8 cellular contexts compared by ENCODE assay signal in the genomic region with DNA sequence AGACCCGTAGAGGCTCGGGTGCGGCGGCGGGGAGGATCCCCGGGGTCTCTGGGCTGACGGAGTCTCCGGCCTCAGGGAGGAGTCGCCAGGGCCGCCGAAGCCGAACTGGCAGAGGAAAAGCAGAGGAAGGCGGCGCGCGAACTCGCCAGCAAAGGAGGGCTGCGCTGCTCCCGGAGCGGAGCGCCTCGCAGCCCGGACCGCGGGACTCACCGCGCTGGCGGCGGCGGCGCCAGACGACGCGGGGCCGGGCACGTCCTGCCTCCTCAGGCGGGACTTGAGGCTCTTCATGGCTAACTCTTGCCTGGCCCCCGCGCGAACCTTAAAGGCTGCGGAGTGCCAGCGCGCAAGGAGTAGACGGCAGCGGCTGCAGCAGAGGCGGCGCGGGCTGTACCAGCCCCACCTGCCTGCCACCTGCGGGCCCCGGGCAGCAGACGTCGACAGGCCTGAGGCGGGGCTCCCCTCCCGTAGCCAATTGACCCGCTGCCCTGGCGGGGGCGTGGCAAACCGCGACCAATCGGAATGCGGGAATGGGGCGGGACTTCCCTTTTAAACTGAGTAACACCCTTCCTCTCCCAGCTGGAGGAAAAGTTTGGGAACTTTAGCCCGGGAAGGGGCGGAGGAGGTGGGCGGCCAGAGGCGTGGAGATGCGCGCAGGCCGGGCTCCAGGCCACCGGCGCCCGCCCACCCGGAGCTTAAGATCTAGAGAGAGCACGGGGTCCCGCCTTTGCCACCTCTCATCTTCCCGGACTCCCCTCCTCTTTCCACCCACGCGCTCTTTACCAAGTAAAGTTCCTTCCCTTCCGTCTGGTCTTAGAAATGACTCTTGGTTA. TPM values are rescaled to one million over a fixed set of nuclear protein-coding genes. Genes with fewer than 3 reads are reported as not detected.
DNase-seq lines count a peak whose midpoint lies in the region; ATAC-seq and TF ChIP-seq lines count a peak whose summit lies in the region.

A gene with protein sequence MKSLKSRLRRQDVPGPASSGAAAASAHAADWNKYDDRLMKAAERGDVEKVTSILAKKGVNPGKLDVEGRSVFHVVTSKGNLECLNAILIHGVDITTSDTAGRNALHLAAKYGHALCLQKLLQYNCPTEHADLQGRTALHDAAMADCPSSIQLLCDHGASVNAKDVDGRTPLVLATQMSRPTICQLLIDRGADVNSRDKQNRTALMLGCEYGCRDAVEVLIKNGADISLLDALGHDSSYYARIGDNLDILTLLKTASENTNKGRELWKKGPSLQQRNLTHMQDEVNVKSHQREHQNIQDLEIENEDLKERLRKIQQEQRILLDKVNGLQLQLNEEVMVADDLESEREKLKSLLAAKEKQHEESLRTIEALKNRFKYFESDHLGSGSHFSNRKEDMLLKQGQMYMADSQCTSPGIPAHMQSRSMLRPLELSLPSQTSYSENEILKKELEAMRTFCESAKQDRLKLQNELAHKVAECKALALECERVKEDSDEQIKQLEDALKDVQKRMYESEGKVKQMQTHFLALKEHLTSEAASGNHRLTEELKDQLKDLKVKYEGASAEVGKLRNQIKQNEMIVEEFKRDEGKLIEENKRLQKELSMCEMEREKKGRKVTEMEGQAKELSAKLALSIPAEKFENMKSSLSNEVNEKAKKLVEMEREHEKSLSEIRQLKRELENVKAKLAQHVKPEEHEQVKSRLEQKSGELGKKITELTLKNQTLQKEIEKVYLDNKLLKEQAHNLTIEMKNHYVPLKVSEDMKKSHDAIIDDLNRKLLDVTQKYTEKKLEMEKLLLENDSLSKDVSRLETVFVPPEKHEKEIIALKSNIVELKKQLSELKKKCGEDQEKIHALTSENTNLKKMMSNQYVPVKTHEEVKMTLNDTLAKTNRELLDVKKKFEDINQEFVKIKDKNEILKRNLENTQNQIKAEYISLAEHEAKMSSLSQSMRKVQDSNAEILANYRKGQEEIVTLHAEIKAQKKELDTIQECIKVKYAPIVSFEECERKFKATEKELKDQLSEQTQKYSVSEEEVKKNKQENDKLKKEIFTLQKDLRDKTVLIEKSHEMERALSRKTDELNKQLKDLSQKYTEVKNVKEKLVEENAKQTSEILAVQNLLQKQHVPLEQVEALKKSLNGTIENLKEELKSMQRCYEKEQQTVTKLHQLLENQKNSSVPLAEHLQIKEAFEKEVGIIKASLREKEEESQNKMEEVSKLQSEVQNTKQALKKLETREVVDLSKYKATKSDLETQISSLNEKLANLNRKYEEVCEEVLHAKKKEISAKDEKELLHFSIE (N-terminal part only) (minus strand): TSS at position 439 of the 830 bp plus-strand sequence. CDS start 151 bp downstream, at position 288.

- H3F3A ChIP-seq in MM.1S (ENCODE audit: insufficient read depth, low read length): peaks cover 6% of the 10 kb centered on the region; the same call in 1 of the 2 replicates

- H3K36me3 ChIP-seq in MM.1S (replicated peaks; ENCODE audit: insufficient read depth, low read length) (no peaks in the 10 kb centered on the region), SK-N-MC (ENCODE audit: insufficient read depth, low read length) (no peaks in the 10 kb centered on the region), neuron (ENCODE audit: insufficient read depth, low read length) (no peaks in the 10 kb centered on the region), stomach smooth muscle (ENCODE audit: control insufficient read depth in 2 of 2, insufficient read depth in 2 of 2, low read length in 2 of 2) (no peaks in the 10 kb centered on the region)

- H2AFZ ChIP-seq in MM.1S (ENCODE audit: low read length) (peak within 1 kb of the TSS; percentile 84), neuron (ENCODE audit: low read depth, low read length) (peak within 1 kb of the TSS; percentile 98)

- H3K9me3 ChIP-seq in MM.1S (replicated peaks; ENCODE audit: insufficient read depth, low read length) (no peaks in the 10 kb centered on the region), SK-N-MC (ENCODE audit: low read depth, low read length) (no peaks in the 10 kb centered on the region), neuron (ENCODE audit: low read length) (no peaks in the 10 kb centered on the region), stomach smooth muscle (ENCODE audit: control insufficient read depth in 2 of 2, low read length in 2 of 2) (no peaks in the 10 kb centered on the region)

- ATAC-seq in activated naive CD4-positive, alpha-beta T cell treated with anti-CD3 and anti-CD28 coated beads, Interleukin-2, amount 50 U/mL, for 72 hours: peak; percentile 99 to 100

- H3K27me3 ChIP-seq in MM.1S (replicated peaks; ENCODE audit: insufficient read depth, low read length) (peaks cover 13% of the 10 kb centered on the region; the same call in 1 of the 2 replicates), neuron (ENCODE audit: insufficient read depth, low read length) (peaks cover 7% of the 10 kb centered on the region), stomach smooth muscle (ENCODE audit: control insufficient read depth in 1 of 2, insufficient read depth in 2 of 2, low read length in 2 of 2) (no peaks in the 10 kb centered on the region)

- H3K36me3 Mint-ChIP-seq in activated naive CD4-positive, alpha-beta T cell treated with anti-CD3 and anti-CD28 coated beads, Interleukin-2, amount 50 U/mL, for 72 hours: peaks cover 0 to 6% of the 10 kb centered on the region in 2 donors

- DNase-seq in DMS153 treated with DMSO at 0.1 percent for 48 hours (lab: John Stamatoyannopoulos, UW; ENCODE audit: unreplicated experiment) (peak; percentile 40), GOT3 (lab: John Stamatoyannopoulos, UW) (peak; percentile 87), MM.1S (peak; percentile 90), SK-N-MC (ENCODE audit: low read depth, low spot score) (peak; percentile 78), germinal center (ENCODE audit: low spot score) (peak; percentile 91)
- peak; percentile 87 to 89 for DNase-seq in activated naive CD4-positive, alpha-beta T cell treated with anti-CD3 and anti-CD28 coated beads, Interleukin-2, amount 50 U/mL, for 72 hours (ENCODE audit: low spot score in 2 of 2)

- peak within 1 kb of the TSS; percentile 63 for H3K9ac ChIP-seq in MM.1S (ENCODE audit: low read length)
- H3K9ac ChIP-seq in SK-N-MC (ENCODE audit: insufficient read length): peak within 1 kb of the TSS; percentile 69
- H3K9ac ChIP-seq in stomach smooth muscle (ENCODE audit: low read length in 2 of 2): peak within 1 kb of the TSS; percentile 75 to 77

- H3K79me2 ChIP-seq in MM.1S (ENCODE audit: low read length): no peaks in the 10 kb centered on the region

- no peaks in the 10 kb centered on the region for H3K9me2 ChIP-seq in MM.1S (replicated peaks; ENCODE audit: insufficient read depth, low read length)

- H4K20me1 ChIP-seq in MM.1S (ENCODE audit: insufficient read depth, low read length): no peaks in the 10 kb centered on the region

- H3K9me3 Mint-ChIP-seq in activated naive CD4-positive, alpha-beta T cell treated with anti-CD3 and anti-CD28 coated beads, Interleukin-2, amount 50 U/mL, for 72 hours: no peaks in the 10 kb centered on the region

- H3K4me1 ChIP-seq in MM.1S (ENCODE audit: low read length) (0 out of 2 replicates have a peak, but pooled peaks cover 8% of the 10 kb centered on the region), neuron (ENCODE audit: insufficient read depth, low read length) (peaks cover 11% of the 10 kb centered on the region), stomach smooth muscle (ENCODE audit: control insufficient read depth, insufficient read depth, low read length) (no peaks in the 10 kb centered on the region)

- no peak for TF ChIP-seq CTCF in MM.1S (IDR thresholded peaks at IDR 0.05; ENCODE audit: low read length)

- H3K27ac ChIP-seq in MM.1S (ENCODE audit: low read length) (peak within 1 kb of the TSS; percentile 57; the same call in 1 of the 2 replicates), SK-N-MC (no peak within 1 kb of the TSS), stomach smooth muscle (ENCODE audit: low read length) (peak within 1 kb of the TSS; percentile 50)

- peak within 1 kb of the TSS; percentile 54 to 81 for H3K27ac Mint-ChIP-seq in activated naive CD4-positive, alpha-beta T cell treated with anti-CD3 and anti-CD28 coated beads, Interleukin-2, amount 50 U/mL, for 72 hours

- H3K4me3 ChIP-seq in MM.1S (ENCODE audit: low read length) (peak within 1 kb of the TSS; percentile 70), SK-N-MC (peak within 1 kb of the TSS; percentile 89), neuron (ENCODE audit: low read length) (peak within 1 kb of the TSS; percentile 68), stomach smooth muscle (ENCODE audit: low read length in 2 of 2) (peak within 1 kb of the TSS; percentile 61 to 88)

- peak within 1 kb of the TSS; percentile 84 for H3K4me2 ChIP-seq in MM.1S (ENCODE audit: low read depth, low read length)

RNA-seq across cellular contexts. Expression of the gene that starts here (rescaled TPM):
- 1 to 10 TPM; 2.8 to 7.7 TPM for total RNA-seq in activated naive CD4-positive, alpha-beta T cell treated with anti-CD3 and anti-CD28 coated beads, Interleukin-2, amount 50 U/mL, for 72 hours

Comparison
In these comparisons a context has a peak if more than half of its experiments do, and no peak if none do; other contexts are left out.
1. DNase-seq: peak in every context shown above with its lines; median percentile 91 in germinal center; 90 in MM.1S; 88 in activated naive CD4-positive, alpha-beta T cell treated with anti-CD3 and anti-CD28 coated beads, Interleukin-2, amount 50 U/mL, for 72 hours; 87 in GOT3; 78 in SK-N-MC; 40 in DMS153 treated with DMSO at 0.1 percent for 48 hours.